ENCODE assay signal across 10 cellular contexts in genomic region chr6:152129606-152130249, GRCh38.
DNase-seq lines count a peak whose midpoint lies in the region; ATAC-seq and TF ChIP-seq lines count a peak whose summit lies in the region.
"Had no signal": no experiment of that assay in that cellular context is flagged by ENCODE, and none has a peak within 500 bp of the region (broad histone marks: within the 10 kb centered on the region; RNA-seq: fewer than 3 reads in every experiment).

No MANE protein-coding gene starts in this region.

- H3K9me3 ChIP-seq in T-helper 17 cell (ENCODE audit: control insufficient read depth, low read length, poor library complexity, severe bottlenecking) (no peaks in the 10 kb centered on the region), mesodermal cell (ENCODE audit: control insufficient read depth, low read length) (no peaks in the 10 kb centered on the region), suprapubic skin (no peaks in the 10 kb centered on the region)

- TF ChIP-seq POLR2A in suprapubic skin (IDR thresholded peaks at IDR 0.05), result peak in 1 of 2 donors; percentile 35

- ATAC-seq in T-helper 17 cell, result no peak
- ATAC-seq in esophagus mucosa, result peak; percentile 10
- ATAC-seq in GM18498 (IDR thresholded peaks at IDR 0.05; ENCODE audit: unreplicated experiment), result no peak
- no peak for ATAC-seq in HG02973 (IDR thresholded peaks at IDR 0.05; ENCODE audit: unreplicated experiment)
- ATAC-seq in HG02852 (IDR thresholded peaks at IDR 0.05; ENCODE audit: unreplicated experiment), result no peak

- 67 to 75% methylated on average over 6 to 7 of the region's 11 CpGs for WGBS in mesodermal cell (ENCODE audit: insufficient coverage in 2 of 2), 2 experiments
- 61% methylated on average over 11 of the region's 11 CpGs for WGBS in suprapubic skin

- H3K27me3 ChIP-seq in suprapubic skin, result no peaks in the 10 kb centered on the region

- H3K27ac Mint-ChIP-seq in T-helper 17 cell, result peak overlapping the region; percentile 11

- no peak for TF ChIP-seq EP300 in suprapubic skin (IDR thresholded peaks at IDR 0.05)

- H3K4me1 Mint-ChIP-seq in T-helper 17 cell, result peaks cover 4% of the 10 kb centered on the region

- peaks cover 35% of the 10 kb centered on the region for H3K36me3 ChIP-seq in mesodermal cell (ENCODE audit: control insufficient read depth, insufficient read depth, low read length)
- H3K36me3 ChIP-seq in suprapubic skin, result peaks cover 37% of the 10 kb centered on the region

- H3K4me1 ChIP-seq in mesodermal cell (ENCODE audit: control insufficient read depth, insufficient read depth, low read length, poor library complexity, severe bottlenecking) (peaks cover 17% of the 10 kb centered on the region), suprapubic skin (peaks cover 25% of the 10 kb centered on the region)

- peaks cover 10% of the 10 kb centered on the region for H3K36me3 Mint-ChIP-seq in T-helper 17 cell (ENCODE audit: low read depth)

- TF ChIP-seq CTCF in suprapubic skin (IDR thresholded peaks at IDR 0.05), result no peak

- H3K4me3 Mint-ChIP-seq in T-helper 17 cell, result no peak overlapping the region

- H3K27me3 Mint-ChIP-seq in T-helper 17 cell, result no peaks in the 10 kb centered on the region

- H3K4me3 ChIP-seq in mesodermal cell (ENCODE audit: extremely low read depth, insufficient read depth, low read length, poor library complexity, severe bottlenecking) (no peak overlapping the region), suprapubic skin (peak overlapping the region; percentile 24)

- DNase-seq in T-helper 17 cell, result no peak
- peak in 1 of 2 donors; percentile 68 for DNase-seq in suprapubic skin (ENCODE audit: low spot score in 2 of 2)
- no peak for DNase-seq in medulla oblongata (ENCODE audit: extremely low spot score)
- DNase-seq: anterior cingulate cortex, NCI-H524 had no signal

- H3K27ac ChIP-seq in mesodermal cell (ENCODE audit: low read depth, low read length, severe bottlenecking), result peak overlapping the region; percentile 68
- H3K27ac ChIP-seq in suprapubic skin, result peak overlapping the region; percentile 42
